10 cellular contexts compared by ENCODE assay signal in genomic region chr4:82785248-82786003, GRCh38. TPM values are rescaled to one million over a fixed set of nuclear protein-coding genes. Genes with fewer than 3 reads are reported as not detected.
DNase-seq lines count a peak whose midpoint lies in the region; ATAC-seq and TF ChIP-seq lines count a peak whose summit lies in the region.
"Had no signal": no experiment of that assay in that cellular context is flagged by ENCODE, and none has a peak within 500 bp of the region (broad histone marks: within the 10 kb centered on the region; RNA-seq: fewer than 3 reads in every experiment).

No MANE protein-coding gene starts in this region.

- in situ Hi-C loops in gastrocnemius medialis (cut with MboI; ENCODE audit: low sequenced_read_pairs in 4 of 4) = no loop called here

- H3K4me3 ChIP-seq in BJ (ENCODE audit: low read depth, low read length) (no peak overlapping the region), right lobe of liver (no peak overlapping the region), gastrocnemius medialis (no peak overlapping the region)
- H3K4me3 ChIP-seq: prostate gland, vagina had no signal

- peak; percentile 89 for TF ChIP-seq EP300 in Ishikawa (IDR thresholded peaks at IDR 0.05; ENCODE audit: borderline replicate concordance)

- peak; percentile 65 for DNase-seq in BJ (ENCODE audit: low read depth)
- no peak for DNase-seq in chondrocyte (ENCODE audit: low spot score)
- DNase-seq in right lobe of liver = no peak
- no peak for DNase-seq in gastrocnemius medialis
- DNase-seq in activated naive CD8-positive, alpha-beta T cell treated with anti-CD3 and anti-CD28 coated beads, Interleukin-2, amount 50 U/mL, for 24 hours = no peak
- DNase-seq in stimulated activated naive B cell treated with anti-CD40 and anti-IgM and Interleukin-4, amounts not matched to agents 10 μg/mL and 1 μg/mL and 100 μg/mL, for 72 hours = no peak
- no peak for DNase-seq in SKM-1 treated with dmso at 0.1 percent for 144 hours (lab: John Stamatoyannopoulos, UW; ENCODE audit: unreplicated experiment)

- CTCF ChIA-PET in BJ (lab: Yijun Ruan, JAX) = interaction anchor here (0.9 to 2.7 kb wide), 7 partner anchors 8 to 323 kb away, joined by 3 to 10 read pairs (median 3); partner anchors contain the start of gene SCD5

- TF ChIP-seq POLR2A in right lobe of liver (IDR thresholded peaks at IDR 0.05) = no peak
- TF ChIP-seq POLR2A in gastrocnemius medialis (IDR thresholded peaks at IDR 0.05) = no peak

- H3K27ac ChIP-seq in right lobe of liver (no peak overlapping the region), gastrocnemius medialis (no peak overlapping the region)
- H3K27ac ChIP-seq: prostate gland, vagina had no signal

- TF ChIP-seq RAD21 in Ishikawa (IDR thresholded peaks at IDR 0.05; ENCODE audit: low read depth) = no peak; the same call in 1 of the 2 replicates

- POLR2A ChIA-PET in BJ (lab: Charles Lee) = interaction anchor here (0.5 to 1.3 kb wide), 4 partner anchors 11 to 354 kb away, joined by 3 to 6 read pairs (median 4); no protein-coding TSS in a partner anchor

- TF ChIP-seq CTCF in BJ (IDR thresholded peaks at IDR 0.05; ENCODE audit: insufficient read depth, low read depth, low read length) (no peak), chondrocyte (IDR thresholded peaks at IDR 0.05) (no peak), right lobe of liver (IDR thresholded peaks at IDR 0.05) (no peak), gastrocnemius medialis (IDR thresholded peaks at IDR 0.05 in 4 of 5, conservative IDR thresholded peaks at IDR 0.05 in 1 of 5) (no peak)

- H3K36me3 ChIP-seq in BJ (ENCODE audit: control insufficient read depth, insufficient read depth, low read length) = no peaks in the 10 kb centered on the region; the same call in 1 of the 2 replicates
- H3K36me3 ChIP-seq in right lobe of liver = no peaks in the 10 kb centered on the region
- H3K36me3 ChIP-seq in gastrocnemius medialis = no peaks in the 10 kb centered on the region
- H3K36me3 ChIP-seq: prostate gland, vagina had no signal

- H3K4me1 Mint-ChIP-seq in chondrocyte (ENCODE audit: low read depth) = peaks cover 67% of the 10 kb centered on the region
- H3K4me1 Mint-ChIP-seq in activated naive CD8-positive, alpha-beta T cell treated with anti-CD3 and anti-CD28 coated beads, Interleukin-2, amount 50 U/mL, for 24 hours = no peaks in the 10 kb centered on the region
- H3K4me1 Mint-ChIP-seq in stimulated activated naive B cell treated with anti-CD40 and anti-IgM and Interleukin-4, amounts not matched to agents 10 μg/mL and 1 μg/mL and 100 μg/mL, for 72 hours = no peaks in the 10 kb centered on the region

- ATAC-seq in right lobe of liver (peak in 3 of 4 donors; percentile 30 to 82 (median 64)), gastrocnemius medialis (no peak)
- ATAC-seq in activated naive CD8-positive, alpha-beta T cell treated with anti-CD3 and anti-CD28 coated beads, Interleukin-2, amount 50 U/mL, for 24 hours = no peak
- ATAC-seq in stimulated activated naive B cell treated with anti-CD40 and anti-IgM and Interleukin-4, amounts not matched to agents 10 μg/mL and 1 μg/mL and 100 μg/mL, for 72 hours (replicated peaks) = no peak

- no peaks in the 10 kb centered on the region for H3K27me3 Mint-ChIP-seq in chondrocyte (ENCODE audit: low read depth)
- no peaks in the 10 kb centered on the region for H3K27me3 Mint-ChIP-seq in activated naive CD8-positive, alpha-beta T cell treated with anti-CD3 and anti-CD28 coated beads, Interleukin-2, amount 50 U/mL, for 24 hours
- no peaks in the 10 kb centered on the region for H3K27me3 Mint-ChIP-seq in stimulated activated naive B cell treated with anti-CD40 and anti-IgM and Interleukin-4, amounts not matched to agents 10 μg/mL and 1 μg/mL and 100 μg/mL, for 72 hours

- no peaks in the 10 kb centered on the region for H3K9me3 Mint-ChIP-seq in chondrocyte (ENCODE audit: low read depth)
- no peaks in the 10 kb centered on the region for H3K9me3 Mint-ChIP-seq in activated naive CD8-positive, alpha-beta T cell treated with anti-CD3 and anti-CD28 coated beads, Interleukin-2, amount 50 U/mL, for 24 hours
- no peaks in the 10 kb centered on the region for H3K9me3 Mint-ChIP-seq in stimulated activated naive B cell treated with anti-CD40 and anti-IgM and Interleukin-4, amounts not matched to agents 10 μg/mL and 1 μg/mL and 100 μg/mL, for 72 hours

- peaks cover 2% of the 10 kb centered on the region for H3K36me3 Mint-ChIP-seq in chondrocyte (ENCODE audit: low read depth)
- H3K36me3 Mint-ChIP-seq in activated naive CD8-positive, alpha-beta T cell treated with anti-CD3 and anti-CD28 coated beads, Interleukin-2, amount 50 U/mL, for 24 hours (ENCODE audit: low read depth) = no peaks in the 10 kb centered on the region
- no peaks in the 10 kb centered on the region for H3K36me3 Mint-ChIP-seq in stimulated activated naive B cell treated with anti-CD40 and anti-IgM and Interleukin-4, amounts not matched to agents 10 μg/mL and 1 μg/mL and 100 μg/mL, for 72 hours

- intact Hi-C loops in right lobe of liver (cut with DNase I) = no loop called here
- intact Hi-C loops in gastrocnemius medialis (cut with DNase I; ENCODE audit: low total_unique reads) = no loop called here

- no peaks in the 10 kb centered on the region for H3K4me1 ChIP-seq in right lobe of liver
- no peaks in the 10 kb centered on the region for H3K4me1 ChIP-seq in gastrocnemius medialis
- H3K4me1 ChIP-seq: prostate gland had no signal

- 19% methylated on average over 7 of the region's 7 CpGs for WGBS in right lobe of liver (ENCODE audit: insufficient coverage, low coverage, low lambda C conversion rate, missing lambda C conversion rate)

- no peaks in the 10 kb centered on the region for H3K9me3 ChIP-seq in right lobe of liver
- no peaks in the 10 kb centered on the region for H3K9me3 ChIP-seq in gastrocnemius medialis
- H3K9me3 ChIP-seq: prostate gland, vagina had no signal

- H3K27ac Mint-ChIP-seq in chondrocyte (ENCODE audit: unreplicated experiment) = peak overlapping the region; percentile 87
- H3K27ac Mint-ChIP-seq in activated naive CD8-positive, alpha-beta T cell treated with anti-CD3 and anti-CD28 coated beads, Interleukin-2, amount 50 U/mL, for 24 hours = no peak overlapping the region
- no peak overlapping the region for H3K27ac Mint-ChIP-seq in stimulated activated naive B cell treated with anti-CD40 and anti-IgM and Interleukin-4, amounts not matched to agents 10 μg/mL and 1 μg/mL and 100 μg/mL, for 72 hours

- H3K4me3 Mint-ChIP-seq in chondrocyte (ENCODE audit: unreplicated experiment) = no peak overlapping the region
- no peak overlapping the region for H3K4me3 Mint-ChIP-seq in activated naive CD8-positive, alpha-beta T cell treated with anti-CD3 and anti-CD28 coated beads, Interleukin-2, amount 50 U/mL, for 24 hours
- no peak overlapping the region for H3K4me3 Mint-ChIP-seq in stimulated activated naive B cell treated with anti-CD40 and anti-IgM and Interleukin-4, amounts not matched to agents 10 μg/mL and 1 μg/mL and 100 μg/mL, for 72 hours

- H3K27me3 ChIP-seq in BJ (ENCODE audit: control insufficient read depth, insufficient read depth, low read length) (no peaks in the 10 kb centered on the region), right lobe of liver (no peaks in the 10 kb centered on the region), gastrocnemius medialis (peaks cover 0 to 4% (median 0%) of the 10 kb centered on the region in 3 donors)
- H3K27me3 ChIP-seq: vagina had no signal

TF ChIP-seq in Ishikawa, 13 proteins besides CTCF, POLR2A, EP300 and RAD21:
- TF ChIP-seq TEAD4 (IDR thresholded peaks at IDR 0.05) (peak; percentile 84), TCF12 (IDR thresholded peaks at IDR 0.05; ENCODE audit: low read depth) (peak; percentile 86), NFIC (IDR thresholded peaks at IDR 0.05) (peak; percentile 56), REST (IDR thresholded peaks at IDR 0.05; ENCODE audit: low read depth) (no peak), USF1 (IDR thresholded peaks at IDR 0.05) (no peak), CREB1 (IDR thresholded peaks at IDR 0.05; ENCODE audit: low read depth) (no peak), FOXM1 (IDR thresholded peaks at IDR 0.05; ENCODE audit: borderline replicate concordance, low read depth) (peak; percentile 47; the same call in 1 of the 2 replicates), EGR1 (IDR thresholded peaks at IDR 0.05) (peak; percentile 81), CEBPB (IDR thresholded peaks at IDR 0.05) (peak; percentile 81)

RNA-seq across cellular contexts. Expression of gene SCD5, which starts 13.2 kb away (rescaled TPM):
- polyA plus RNA-seq in BJ (2011; rRNA removed) = 32.5 and 34.6 TPM in 2 replicates
- polyA minus RNA-seq in BJ (2011; rRNA and poly(A)+ RNA removed) = 26.7 and 36.8 TPM in 2 replicates
- total RNA-seq in chondrocyte = 20.6 to 25.9 TPM (median 22.6 TPM) in 3 replicates
- total RNA-seq in right lobe of liver = 1 to 10 TPM in 3 of 6 experiments, under 1 TPM in 3; 0.62 to 1.4 (median 0.96) TPM
- total RNA-seq in gastrocnemius medialis = 1 to 10 TPM in 3 of 4 donors, under 1 TPM in 1; 0.68 to 2.4 (median 1.4) TPM

Comparison
In these comparisons a context has a peak if more than half of its experiments do, and no peak if none do; other contexts are left out.
1. ATAC-seq: peak in right lobe of liver (3 of 4); none in gastrocnemius medialis (0 of 2), activated naive CD8-positive, alpha-beta T cell treated with anti-CD3 and anti-CD28 coated beads, Interleukin-2, amount 50 U/mL, for 24 hours (single experiment) and stimulated activated naive B cell treated with anti-CD40 and anti-IgM and Interleukin-4, amounts not matched to agents 10 μg/mL and 1 μg/mL and 100 μg/mL, for 72 hours (0 of 2).